In the genomic region with DNA sequence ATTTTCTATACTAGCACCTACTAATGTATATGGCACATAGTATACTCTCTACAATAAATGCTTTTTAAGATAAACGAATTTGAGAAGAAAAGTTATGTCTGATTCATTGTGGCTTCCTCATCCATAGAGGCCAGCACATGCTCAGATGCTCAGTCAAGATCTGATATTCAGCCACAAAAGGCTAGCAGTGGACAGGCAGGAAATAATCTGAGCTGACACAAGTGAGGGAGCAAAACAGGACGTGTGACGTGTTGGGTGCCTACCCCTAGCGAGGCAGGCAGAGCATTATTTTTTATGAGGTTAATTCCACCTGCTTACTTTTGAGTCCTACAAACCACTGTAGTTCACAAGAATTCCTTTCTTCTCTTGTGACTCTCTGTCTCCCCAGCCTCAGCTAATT, we compare ENCODE assay signal across 11 cellular contexts.
DNase-seq lines count a peak whose midpoint lies in the region; ATAC-seq and TF ChIP-seq lines count a peak whose summit lies in the region.
"Had no signal": no experiment of that assay in that cellular context is flagged by ENCODE, and none has a peak within 500 bp of the region (broad histone marks: within the 10 kb centered on the region; RNA-seq: fewer than 3 reads in every experiment).

No MANE protein-coding gene starts in this region.

- H3K4me3 Mint-ChIP-seq in T-helper 17 cell: no peak overlapping the region
- no peak overlapping the region for H3K4me3 Mint-ChIP-seq in activated T-helper 17 cell treated with anti-CD3 and anti-CD28 coated beads, Interleukin-2, amount 50 U/mL, for 72 hours

- no peak overlapping the region for H3K27ac Mint-ChIP-seq in T-helper 17 cell
- H3K27ac Mint-ChIP-seq in activated T-helper 17 cell treated with anti-CD3 and anti-CD28 coated beads, Interleukin-2, amount 50 U/mL, for 72 hours: no peak overlapping the region

- no peak overlapping the region for H3K27ac ChIP-seq in foreskin keratinocyte
- H3K27ac ChIP-seq: body of pancreas, left ventricle myocardium inferior had no signal

- H3K9me3 Mint-ChIP-seq in activated T-helper 17 cell treated with anti-CD3 and anti-CD28 coated beads, Interleukin-2, amount 50 U/mL, for 72 hours: no peaks in the 10 kb centered on the region

- peak; percentile 45 for DNase-seq in EL
- no peak for DNase-seq in T-helper 17 cell
- peak; percentile 42 for DNase-seq in non-pigmented ciliary epithelial cell (ENCODE audit: low read depth)
- DNase-seq in SW 1271 (lab: John Stamatoyannopoulos, UW): no peak
- DNase-seq in AML-193 (lab: John Stamatoyannopoulos, UW): no peak
- DNase-seq in foreskin keratinocyte: no peak
- DNase-seq: body of pancreas, left ventricle myocardium inferior, NCI-H510A treated with DMSO at 0.1 percent for 48 hours had no signal

- H3K4me1 ChIP-seq in foreskin keratinocyte: no peaks in the 10 kb centered on the region

- peaks cover 2% of the 10 kb centered on the region for H3K36me3 Mint-ChIP-seq in T-helper 17 cell (ENCODE audit: low read depth)
- no peaks in the 10 kb centered on the region for H3K36me3 Mint-ChIP-seq in activated T-helper 17 cell treated with anti-CD3 and anti-CD28 coated beads, Interleukin-2, amount 50 U/mL, for 72 hours (ENCODE audit: low read depth)

- no peak for TF ChIP-seq CTCF in foreskin keratinocyte (conservative IDR thresholded peaks at IDR 0.05)

- H3K4me1 Mint-ChIP-seq in T-helper 17 cell: peaks cover 21% of the 10 kb centered on the region
- H3K4me1 Mint-ChIP-seq in activated T-helper 17 cell treated with anti-CD3 and anti-CD28 coated beads, Interleukin-2, amount 50 U/mL, for 72 hours: peaks cover 9% of the 10 kb centered on the region

- no peaks in the 10 kb centered on the region for H3K9me3 ChIP-seq in T-helper 17 cell (ENCODE audit: control insufficient read depth, low read length, poor library complexity, severe bottlenecking)
- H3K9me3 ChIP-seq: body of pancreas, left ventricle myocardium inferior had no signal

- no peaks in the 10 kb centered on the region for H3K27me3 ChIP-seq in foreskin keratinocyte
- H3K27me3 ChIP-seq: body of pancreas had no signal

- ATAC-seq in T-helper 17 cell (peak; percentile 80), GM18861 (IDR thresholded peaks at IDR 0.05; ENCODE audit: unreplicated experiment) (no peak), foreskin keratinocyte (no peak)
- ATAC-seq in activated T-helper 17 cell treated with anti-CD3 and anti-CD28 coated beads, Interleukin-2, amount 50 U/mL, for 72 hours (replicated peaks): peak; percentile 87
- ATAC-seq: body of pancreas had no signal

- no peaks in the 10 kb centered on the region for H3K27me3 Mint-ChIP-seq in T-helper 17 cell
- no peaks in the 10 kb centered on the region for H3K27me3 Mint-ChIP-seq in activated T-helper 17 cell treated with anti-CD3 and anti-CD28 coated beads, Interleukin-2, amount 50 U/mL, for 72 hours

Comparison
In these comparisons a context has a peak if more than half of its experiments do, and no peak if none do; other contexts are left out.
1. DNase-seq: peak in EL (single experiment) and non-pigmented ciliary epithelial cell (single experiment); none in T-helper 17 cell (0 of 3), SW 1271 (0 of 2), AML-193 (0 of 2) and foreskin keratinocyte (0 of 2).
2. ATAC-seq: peak in T-helper 17 cell (single experiment) and activated T-helper 17 cell treated with anti-CD3 and anti-CD28 coated beads, Interleukin-2, amount 50 U/mL, for 72 hours (single experiment); none in GM18861 (single experiment) and foreskin keratinocyte (single experiment).